In genomic region chrX:154419189-154419588, GRCh38 we compare ENCODE assay signal across 18 cellular contexts. TPM values are rescaled to one million over a fixed set of nuclear protein-coding genes. Genes with fewer than 3 reads are reported as not detected.
DNase-seq lines count a peak whose midpoint lies in the region; ATAC-seq and TF ChIP-seq lines count a peak whose summit lies in the region.
"Had no signal": no experiment of that assay in that cellular context is flagged by ENCODE, and none has a peak within 500 bp of the region (broad histone marks: within the 10 kb centered on the region; RNA-seq: fewer than 3 reads in every experiment).

No MANE protein-coding gene starts in this region.

- no peak overlapping the region for H3K4me3 ChIP-seq in heart left ventricle
- H3K4me3 ChIP-seq in skeletal muscle tissue (ENCODE audit: low read length in 3 of 3), result no peak overlapping the region

- no peak for ATAC-seq in heart left ventricle
- peak; percentile 89 for ATAC-seq in activated B cell treated with CpG ODN at 0.5 μM for 24 hours (ENCODE audit: low read depth)
- no peak for ATAC-seq in HG03460 (IDR thresholded peaks at IDR 0.05; ENCODE audit: unreplicated experiment)
- ATAC-seq: CD8-positive, alpha-beta T cell had no signal

- no peak overlapping the region for H3K9ac ChIP-seq in skeletal muscle tissue (ENCODE audit: low read depth in 1 of 3, low read length in 3 of 3)

- H3K27ac ChIP-seq in heart left ventricle (peak overlapping the region in 9 of 12 donors; percentile 57 to 88 (median 76)), skeletal muscle tissue (ENCODE audit: low read depth, low read length) (peak overlapping the region; percentile 19)

- no peaks in the 10 kb centered on the region for H3K9me3 Mint-ChIP-seq in activated B cell treated with CpG ODN at 0.5 μM for 24 hours
- H3K9me3 Mint-ChIP-seq: CD8-positive, alpha-beta T cell had no signal

- H3K27me3 Mint-ChIP-seq in activated B cell treated with CpG ODN at 0.5 μM for 24 hours, result no peaks in the 10 kb centered on the region

- 78 to 94% (median 82%) methylated on average over 8 of the region's 8 CpGs for WGBS in heart left ventricle, 4 donors

- CTCF ChIA-PET in activated B cell treated with CpG ODN at 0.5 μM for 24 hours (lab: Charles Lee), result interaction anchor here (1.1 kb wide), 1 partner anchor 10 kb away, joined by 3 read pairs; the partner anchor contains the start of gene ATP6AP1

- no peak for TF ChIP-seq CTCF in heart left ventricle (IDR thresholded peaks at IDR 0.05)
- no peak for TF ChIP-seq CTCF in GM10266 (IDR thresholded peaks at IDR 0.05; ENCODE audit: control insufficient read depth, insufficient read depth, low read depth, missing control alignments)
- no peak for TF ChIP-seq CTCF in activated B cell treated with CpG ODN at 0.5 μM for 24 hours (IDR thresholded peaks at IDR 0.05)

- H3K4me1 Mint-ChIP-seq in activated B cell treated with CpG ODN at 0.5 μM for 24 hours, result peaks cover 10% of the 10 kb centered on the region

- DNase-seq in heart left ventricle (no peak), cardiac septum (ENCODE audit: low spot score) (no peak), GM10266 (ENCODE audit: extremely low spot score) (peak; percentile 35), activated B cell treated with CpG ODN at 0.5 μM for 24 hours (no peak), cerebellum (ENCODE audit: low spot score) (no peak)
- DNase-seq in activated T-cell treated with anti-CD3 and anti-CD28 coated beads, Interleukin-2, amount 50 U/mL, for 1 hour, result no peak
- DNase-seq: 8988T; C1 segment of cervical spinal cord; CD8-positive, alpha-beta T cell; GOT3; HCEC 1CT; IMR-90; NCI-H146; NCI-H2171; NCI-H524; OCI-M1 had no signal

- peaks cover 0 to 10% (median 0%) of the 10 kb centered on the region in 12 donors for H3K4me1 ChIP-seq in heart left ventricle
- H3K4me1 ChIP-seq in skeletal muscle tissue (ENCODE audit: control insufficient read depth in 3 of 3, insufficient read depth in 3 of 3, low read length in 3 of 3), result peaks cover 4 to 25% (median 15%) of the 10 kb centered on the region in 3 donors

- intact Hi-C loops in heart left ventricle (cut with DNase I) (no loop called here), cardiac septum (cut with DNase I) (no loop called here), activated B cell treated with CpG ODN at 0.5 μM for 24 hours (cut with micrococcal nuclease) (no loop called here)

- H3K36me3 ChIP-seq in heart left ventricle (peaks cover 0 to 7% (median 0%) of the 10 kb centered on the region in 9 donors), skeletal muscle tissue (ENCODE audit: control insufficient read depth in 3 of 3, insufficient read depth in 3 of 3, low read length in 3 of 3) (peaks cover 0 to 8% (median 0%) of the 10 kb centered on the region in 3 donors)

- no peaks in the 10 kb centered on the region for H3K27me3 ChIP-seq in heart left ventricle
- H3K27me3 ChIP-seq in skeletal muscle tissue (ENCODE audit: control insufficient read depth in 3 of 3, insufficient read depth in 3 of 3, low read length in 3 of 3), result no peaks in the 10 kb centered on the region

- H3K27ac Mint-ChIP-seq in activated B cell treated with CpG ODN at 0.5 μM for 24 hours, result no peak overlapping the region
- H3K27ac Mint-ChIP-seq: CD8-positive, alpha-beta T cell had no signal

- POLR2A ChIA-PET in activated B cell treated with CpG ODN at 0.5 μM for 24 hours (lab: Charles Lee), result interaction anchor here (0.7 to 2.0 kb wide), 7 partner anchors 10 to 59 kb away, joined by 3 to 9 read pairs (median 3); partner anchors contain the start of genes ATP6AP1, DNASE1L1 and RPL10

- peak overlapping the region; percentile 1 for H3K4me3 Mint-ChIP-seq in activated B cell treated with CpG ODN at 0.5 μM for 24 hours
- H3K4me3 Mint-ChIP-seq: CD8-positive, alpha-beta T cell had no signal

- TF ChIP-seq POLR2A in heart left ventricle (IDR thresholded peaks at IDR 0.05), result no peak

- H3K36me3 Mint-ChIP-seq in activated B cell treated with CpG ODN at 0.5 μM for 24 hours (ENCODE audit: low read depth), result peaks cover 2% of the 10 kb centered on the region

- H3K9me3 ChIP-seq in heart left ventricle (no peaks in the 10 kb centered on the region), skeletal muscle tissue (ENCODE audit: control insufficient read depth in 3 of 3, low read length in 3 of 3) (no peaks in the 10 kb centered on the region)

RNA-seq across cellular contexts. Expression of gene TAFAZZIN, which starts 7.8 kb away (rescaled TPM):
- total RNA-seq in heart left ventricle (10 to 100 TPM; 29.1 to 38.6 (median 34.5) TPM), cardiac septum (41.6 TPM), activated B cell treated with CpG ODN at 0.5 μM for 24 hours (50.5 and 66.1 TPM in 2 replicates), skeletal muscle tissue (7.3 TPM), cerebellum (14.9 TPM)
- 10 to 100 TPM; 27.2 to 51.1 TPM for polyA plus RNA-seq in heart left ventricle

RNA-seq across cellular contexts. Expression of gene ATP6AP1, which starts 9.3 kb away (rescaled TPM):
- total RNA-seq in heart left ventricle (100 to 1,000 TPM in 2 of 9 donors, 10 to 100 TPM in 7; 67.7 to 127 (median 84.2) TPM), cardiac septum (86.1 TPM), activated B cell treated with CpG ODN at 0.5 μM for 24 hours (36.6 and 38.8 TPM in 2 replicates), skeletal muscle tissue (24.5 TPM), cerebellum (40.8 TPM)
- 100 to 1,000 TPM in 1 of 2 donors, 10 to 100 TPM in 1; 33.8 to 111 TPM for polyA plus RNA-seq in heart left ventricle

RNA-seq across cellular contexts. Expression of gene DNASE1L1, which starts 10.1 kb away (rescaled TPM):
- total RNA-seq in heart left ventricle (100 to 1,000 TPM in 2 of 9 donors, 10 to 100 TPM in 7; 26.7 to 117 (median 43.8) TPM), cardiac septum (32.9 TPM), activated B cell treated with CpG ODN at 0.5 μM for 24 hours (15.3 and 15.8 TPM in 2 replicates), skeletal muscle tissue (47.0 TPM), cerebellum (5.1 TPM)
- polyA plus RNA-seq in heart left ventricle, result 10 to 100 TPM; 27.7 to 57.1 TPM

RNA-seq across cellular contexts. Expression of gene GDI1, which starts 17.8 kb away (rescaled TPM):
- total RNA-seq in heart left ventricle, result 100 to 1,000 TPM in 2 of 9 donors, 10 to 100 TPM in 7; 73.6 to 105 (median 92.2) TPM
- 100 to 1,000 TPM in 1 of 2 donors, 10 to 100 TPM in 1; 77.1 to 152 TPM for polyA plus RNA-seq in heart left ventricle
- 114 TPM for total RNA-seq in cardiac septum
- 112 and 127 TPM in 2 replicates for total RNA-seq in activated B cell treated with CpG ODN at 0.5 μM for 24 hours
- total RNA-seq in skeletal muscle tissue, result 35.5 TPM
- 143 TPM for total RNA-seq in cerebellum

RNA-seq across cellular contexts. Expression of gene RPL10, which starts 21.0 kb away (rescaled TPM):
- 1,000 to 10,000 TPM; 1,381 to 3,072 (median 2,052) TPM for total RNA-seq in heart left ventricle
- polyA plus RNA-seq in heart left ventricle, result 1,000 to 10,000 TPM; 2,362 to 5,995 TPM
- 1,520 TPM for total RNA-seq in cardiac septum
- 5,113 and 5,534 TPM in 2 replicates for total RNA-seq in activated B cell treated with CpG ODN at 0.5 μM for 24 hours
- total RNA-seq in skeletal muscle tissue, result 4,963 TPM
- 1,446 TPM for total RNA-seq in cerebellum
